ENCODE assay signal across 23 cellular contexts in genomic region chr5:113425909-113426308, GRCh38. TPM values are rescaled to one million over a fixed set of nuclear protein-coding genes. Genes with fewer than 3 reads are reported as not detected.
A peak's percentile ranks its signal among the peaks of the same experiment; 100 is the strongest.
DNase-seq lines count a peak whose midpoint lies in the region; ATAC-seq and TF ChIP-seq lines count a peak whose summit lies in the region.
"Had no signal": no experiment of that assay in that cellular context is flagged by ENCODE, and none has a peak within 500 bp of the region (broad histone marks: within the 10 kb centered on the region; RNA-seq: fewer than 3 reads in every experiment).

No MANE protein-coding gene starts in this region.

- no TSS peak for BruUV-seq in MCF 10A (replicated peaks; lab: Mats Ljungman, UMichigan)

- H3K36me3 Mint-ChIP-seq in MCF 10A (ENCODE audit: insufficient read depth, unreplicated experiment) (no peaks in the 10 kb centered on the region), immature natural killer cell (no peaks in the 10 kb centered on the region)
- H3K36me3 Mint-ChIP-seq in activated CD4-positive, alpha-beta T cell treated with anti-CD3 and anti-CD28 coated beads, Interleukin-2, amount 10 ng/mL, durations not matched to agents 24 days and 14 days (ENCODE audit: low read depth), result no peaks in the 10 kb centered on the region
- H3K36me3 Mint-ChIP-seq: CD8-positive, alpha-beta memory T cell had no signal

- H3K4me3 ChIP-seq in breast epithelium (no peak overlapping the region), esophagus squamous epithelium (no peak overlapping the region), suprapubic skin (no peak overlapping the region)
- H3K4me3 ChIP-seq: BLaER1, GM12878, HAP-1, MG63, SJCRH30 had no signal

- 54 to 59% methylated on average over 2 to 3 of the region's 3 CpGs for WGBS in esophagus squamous epithelium, 2 donors
- 43% methylated on average over 3 of the region's 3 CpGs for WGBS in suprapubic skin

- no peaks in the 10 kb centered on the region for H3K27me3 ChIP-seq in breast epithelium
- no peaks in the 10 kb centered on the region for H3K27me3 ChIP-seq in esophagus squamous epithelium
- no peaks in the 10 kb centered on the region for H3K27me3 ChIP-seq in suprapubic skin
- H3K27me3 ChIP-seq: BLaER1, MG63, SJCRH30 had no signal

- H3K36me3 ChIP-seq in breast epithelium, result no peaks in the 10 kb centered on the region
- H3K36me3 ChIP-seq in esophagus squamous epithelium, result no peaks in the 10 kb centered on the region
- H3K36me3 ChIP-seq in suprapubic skin, result no peaks in the 10 kb centered on the region
- H3K36me3 ChIP-seq: BLaER1, HAP-1, MG63, SJCRH30 had no signal

- H3K4me1 Mint-ChIP-seq in MCF 10A (ENCODE audit: insufficient read depth, unreplicated experiment) (peaks cover 17% of the 10 kb centered on the region), immature natural killer cell (no peaks in the 10 kb centered on the region)
- H3K4me1 Mint-ChIP-seq in activated CD4-positive, alpha-beta T cell treated with anti-CD3 and anti-CD28 coated beads, Interleukin-2, amount 10 ng/mL, durations not matched to agents 24 days and 14 days, result no peaks in the 10 kb centered on the region
- H3K4me1 Mint-ChIP-seq: CD8-positive, alpha-beta memory T cell had no signal

- DNase-seq in breast epithelium (ENCODE audit: low spot score in 2 of 2), result peak in 1 of 2 donors; percentile 28
- DNase-seq in MCF 10A (ENCODE audit: unreplicated experiment), result no peak
- DNase-seq in RPMI7951 (ENCODE audit: low read depth), result peak; percentile 17
- DNase-seq in esophagus squamous epithelium (lab: John Stamatoyannopoulos, UW), result no peak
- no peak for DNase-seq in suprapubic skin (ENCODE audit: low spot score in 2 of 2)
- DNase-seq in activated CD4-positive, alpha-beta T cell treated with anti-CD3 and anti-CD28 coated beads, Interleukin-2, amount 10 ng/mL, durations not matched to agents 24 days and 14 days, result no peak
- no peak for DNase-seq in immature natural killer cell
- DNase-seq: 8988T; CD8-positive, alpha-beta memory T cell; DND-41; GDM1; MG63; NCI-H1092; NCI-H146; NCI-H2107; NK-92 treated with Interleukin-12 subunit alpha and Interleukin-12 subunit beta, amount 100 ng/mL, for 24 hours; SJCRH30 had no signal

- H3K27ac ChIP-seq in breast epithelium, result peak overlapping the region; percentile 8 to 40
- H3K27ac ChIP-seq in esophagus squamous epithelium, result peak overlapping the region in 3 of 4 donors; percentile 9 to 51 (median 45)
- peak overlapping the region; percentile 43 for H3K27ac ChIP-seq in suprapubic skin
- H3K27ac ChIP-seq: BLaER1, KMS-11, SJCRH30 had no signal

- H3K4me3 Mint-ChIP-seq in MCF 10A (ENCODE audit: unreplicated experiment) (no peak overlapping the region), immature natural killer cell (no peak overlapping the region)
- H3K4me3 Mint-ChIP-seq in activated CD4-positive, alpha-beta T cell treated with anti-CD3 and anti-CD28 coated beads, Interleukin-2, amount 10 ng/mL, durations not matched to agents 24 days and 14 days, result no peak overlapping the region
- H3K4me3 Mint-ChIP-seq: CD8-positive, alpha-beta memory T cell had no signal

- H3K9me3 ChIP-seq in breast epithelium (no peaks in the 10 kb centered on the region), esophagus squamous epithelium (no peaks in the 10 kb centered on the region), suprapubic skin (no peaks in the 10 kb centered on the region)
- H3K9me3 ChIP-seq: BLaER1, HAP-1, MG63, SJCRH30 had no signal

- intact Hi-C loops in breast epithelium (cut with DNase I; ENCODE audit: low total_unique reads) (no loop called here), MCF 10A (cut with micrococcal nuclease) (no loop called here), esophagus squamous epithelium (cut with DNase I) (no loop called here)
- intact Hi-C loops in activated CD4-positive, alpha-beta T cell treated with anti-CD3 and anti-CD28 coated beads, Interleukin-2, amount 10 ng/mL, durations not matched to agents 24 days and 14 days (cut with micrococcal nuclease), result no loop called here

- H3K27me3 Mint-ChIP-seq in MCF 10A (ENCODE audit: insufficient read depth, unreplicated experiment) (no peaks in the 10 kb centered on the region), immature natural killer cell (ENCODE audit: low read depth in 3 of 3) (peaks cover 0 to 13% (median 1%) of the 10 kb centered on the region in 3 donors)
- H3K27me3 Mint-ChIP-seq in activated CD4-positive, alpha-beta T cell treated with anti-CD3 and anti-CD28 coated beads, Interleukin-2, amount 10 ng/mL, durations not matched to agents 24 days and 14 days, result peaks cover 17% of the 10 kb centered on the region

- no peak for ATAC-seq in GM21825 (IDR thresholded peaks at IDR 0.05; ENCODE audit: unreplicated experiment)
- ATAC-seq: GM12878 had no signal

- POLR2A ChIA-PET in MCF 10A (lab: Yijun Ruan, JAX), result no interaction called here

- H3K4me1 ChIP-seq in breast epithelium (no peaks in the 10 kb centered on the region), esophagus squamous epithelium (peaks cover 0 to 31% (median 4%) of the 10 kb centered on the region in 3 donors), suprapubic skin (peaks cover 12% of the 10 kb centered on the region)
- H3K4me1 ChIP-seq: BLaER1, HAP-1, SJCRH30 had no signal

- TF ChIP-seq POLR2A in breast epithelium (IDR thresholded peaks at IDR 0.05) (no peak), esophagus squamous epithelium (IDR thresholded peaks at IDR 0.05) (no peak), suprapubic skin (IDR thresholded peaks at IDR 0.05) (no peak)

- TF ChIP-seq EP300 in suprapubic skin (IDR thresholded peaks at IDR 0.05), result no peak

- CTCF ChIA-PET in MCF 10A (lab: Yijun Ruan, JAX), result interaction anchor here (0.9 to 2.0 kb wide), 2 partner anchors 46 to 58 kb away, joined by 5 read pairs; no protein-coding TSS in a partner anchor

- no peaks in the 10 kb centered on the region for H3K9me3 Mint-ChIP-seq in MCF 10A (ENCODE audit: unreplicated experiment)
- H3K9me3 Mint-ChIP-seq in activated CD4-positive, alpha-beta T cell treated with anti-CD3 and anti-CD28 coated beads, Interleukin-2, amount 10 ng/mL, durations not matched to agents 24 days and 14 days, result no peaks in the 10 kb centered on the region
- no peaks in the 10 kb centered on the region for H3K9me3 Mint-ChIP-seq in immature natural killer cell
- H3K9me3 Mint-ChIP-seq: CD8-positive, alpha-beta memory T cell had no signal

- TF ChIP-seq CTCF in breast epithelium (IDR thresholded peaks at IDR 0.05), result no peak
- no peak for TF ChIP-seq CTCF in MCF 10A (IDR thresholded peaks at IDR 0.05; ENCODE audit: unreplicated experiment)
- TF ChIP-seq CTCF in esophagus squamous epithelium (IDR thresholded peaks at IDR 0.05), result no peak
- no peak for TF ChIP-seq CTCF in suprapubic skin (IDR thresholded peaks at IDR 0.05)

- no peak overlapping the region for H3K27ac Mint-ChIP-seq in MCF 10A (ENCODE audit: low read depth, unreplicated experiment)
- no peak overlapping the region for H3K27ac Mint-ChIP-seq in activated CD4-positive, alpha-beta T cell treated with anti-CD3 and anti-CD28 coated beads, Interleukin-2, amount 10 ng/mL, durations not matched to agents 24 days and 14 days
- H3K27ac Mint-ChIP-seq in immature natural killer cell, result no peak overlapping the region
- H3K27ac Mint-ChIP-seq: CD8-positive, alpha-beta memory T cell had no signal

RNA-seq across cellular contexts. Expression of gene TSSK1B, which starts 8.9 kb away (rescaled TPM):
- total RNA-seq in breast epithelium (under 1 TPM; 0.32 to 0.73 (median 0.33) TPM), MCF 10A (2022) (0.35 and 0.39 TPM in 2 replicates), esophagus squamous epithelium (1 to 10 TPM in 1 of 4 donors, under 1 TPM in 3; 0.12 to 1.3 (median 0.51) TPM), suprapubic skin (1 to 10 TPM in 2 of 4 donors, under 1 TPM in 1, not detected in 1; 0.42 to 3.9 (median 2.8) TPM)
- total RNA-seq in RPMI7951 (2014; rRNA removed; shearing (Covaris generic)), result not detected in 2 replicates
- total RNA-seq in activated CD4-positive, alpha-beta T cell treated with anti-CD3 and anti-CD28 coated beads, Interleukin-2, amount 10 ng/mL, durations not matched to agents 24 days and 14 days, result not detected in 2 replicates
- polyA plus RNA-seq in immature natural killer cell, result not detected
- total RNA-seq: CD8-positive, alpha-beta memory T cell; GM12878; OCI-LY7 had no signal
- polyA plus RNA-seq: CD8-positive, alpha-beta memory T cell; GM12878 had no signal
